In genomic region chr16:30065112-30065942, GRCh38 we compare ENCODE assay signal across 8 cellular contexts. TPM values are rescaled to one million over a fixed set of nuclear protein-coding genes. Genes with fewer than 3 reads are reported as not detected.
DNase-seq lines count a peak whose midpoint lies in the region; ATAC-seq and TF ChIP-seq lines count a peak whose summit lies in the region.

ALDOA (plus strand) TSS chr16:30065760; CDS start chr16:30066898, 1,138 bp downstream.

- DNase-seq in CD14-positive monocyte (ENCODE audit: low spot score): peak; percentile 99
- peak; percentile 85 for DNase-seq in NCI-H82 treated with DMSO at 0.1 percent for 48 hours (lab: John Stamatoyannopoulos, UW; ENCODE audit: unreplicated experiment)
- DNase-seq in activated CD4-positive, alpha-beta memory T cell treated with anti-CD3 and anti-CD28 coated beads for 36 hours: peak; percentile 98
- peak; percentile 94 to 99 (median 98) for DNase-seq in dorsolateral prefrontal cortex
- peak; percentile 96 to 99 for DNase-seq in lower leg skin (ENCODE audit: low spot score in 2 of 2)
- peak; percentile 94 to 97 for DNase-seq in stimulated activated CD4-positive, alpha-beta T cell treated with anti-CD3 and anti-CD28 coated beads, Interleukin-4, amount 100 ng/mL, for 48 hours (ENCODE audit: low read depth in 2 of 2)

- peak in 1 of 2 donors; percentile 95 for TF ChIP-seq POLR2A in lower leg skin (IDR thresholded peaks at IDR 0.05)

- TF ChIP-seq CTCF in CD14-positive monocyte (IDR thresholded peaks at IDR 0.05) (no peak), dorsolateral prefrontal cortex (IDR thresholded peaks at IDR 0.05 in 54 of 56, conservative IDR thresholded peaks at IDR 0.05 in 2 of 56; ENCODE audit: low read depth in 1 of 56, partially characterized antibody in 56 of 56) (peak in 42 of 56 donors; percentile 5 to 56 (median 32)), lower leg skin (IDR thresholded peaks at IDR 0.05) (no peak)

- 0 to 1% methylated on average over 55 to 79 of the region's 97 CpGs for WGBS in lower leg skin, 2 donors

- H3K36me3 Mint-ChIP-seq in CD14-positive monocyte: peaks cover 34 to 39% of the 10 kb centered on the region in 2 donors
- peaks cover 50% of the 10 kb centered on the region for H3K36me3 Mint-ChIP-seq in activated CD4-positive, alpha-beta memory T cell treated with anti-CD3 and anti-CD28 coated beads for 36 hours

- POLR2A ChIA-PET in activated CD4-positive, alpha-beta memory T cell treated with anti-CD3 and anti-CD28 coated beads for 36 hours (lab: Charles Lee): interaction anchor here (0.7 to 5.3 kb wide), 19 partner anchors 10 to 593 kb away, joined by 3 to 48 read pairs (median 4); partner anchors contain the start of genes CORO1A, FBRS, KCTD13 and MAPK3

- H3K4me3 ChIP-seq in dorsolateral prefrontal cortex: peak within 1 kb of the TSS; percentile 67 to 100 (median 96)
- H3K4me3 ChIP-seq in lower leg skin (ENCODE audit: low read depth, poor library complexity, severe bottlenecking): peak within 1 kb of the TSS; percentile 98

- intact Hi-C loops in CD14-positive monocyte (cut with micrococcal nuclease) (loop anchor here (5.0 kb wide), 1 partner anchor 57 kb away; the partner anchor contains the start of gene MAPK3 (in 2 of the 2)), dorsolateral prefrontal cortex (cut with DNase I) (loop anchor here (2.0 to 10.0 kb wide), 6 partner anchors 27 to 633 kb away; partner anchors contain the start of genes MAZ (in 1 of the 2), SRCAP (in 1 of the 2), YPEL3 (in 1 of the 2) and ZNF48 (in 1 of the 2)), lower leg skin (cut with DNase I; ENCODE audit: low total_unique reads) (no loop called here)
- intact Hi-C loops in activated CD4-positive, alpha-beta memory T cell treated with anti-CD3 and anti-CD28 coated beads for 36 hours (cut with micrococcal nuclease): loop anchor here (1.0 to 10.0 kb wide), 6 partner anchors 10 to 589 kb away; partner anchors contain the start of genes FBRS, MAZ, PPP4C and PRR14

- H3K9me3 Mint-ChIP-seq in CD14-positive monocyte: peaks cover 0 to 2% (median 0%) of the 10 kb centered on the region in 7 donors
- H3K9me3 Mint-ChIP-seq in activated CD4-positive, alpha-beta memory T cell treated with anti-CD3 and anti-CD28 coated beads for 36 hours: no peaks in the 10 kb centered on the region

- ATAC-seq in GM19397 (IDR thresholded peaks at IDR 0.05; ENCODE audit: unreplicated experiment): peak; percentile 77
- peak; percentile 76 for ATAC-seq in HG03571 (IDR thresholded peaks at IDR 0.05; ENCODE audit: unreplicated experiment)

- peak within 1 kb of the TSS; percentile 93 to 97 for H3K4me3 Mint-ChIP-seq in CD14-positive monocyte
- peak within 1 kb of the TSS; percentile 97 for H3K4me3 Mint-ChIP-seq in activated CD4-positive, alpha-beta memory T cell treated with anti-CD3 and anti-CD28 coated beads for 36 hours

- H3K27ac Mint-ChIP-seq in CD14-positive monocyte: peak within 1 kb of the TSS; percentile 94 to 97 (median 97)
- H3K27ac Mint-ChIP-seq in activated CD4-positive, alpha-beta memory T cell treated with anti-CD3 and anti-CD28 coated beads for 36 hours: peak within 1 kb of the TSS; percentile 99

- H3K4me1 Mint-ChIP-seq in CD14-positive monocyte: peaks cover 38% of the 10 kb centered on the region
- peaks cover 34% of the 10 kb centered on the region for H3K4me1 Mint-ChIP-seq in activated CD4-positive, alpha-beta memory T cell treated with anti-CD3 and anti-CD28 coated beads for 36 hours (ENCODE audit: low read depth)

- peaks cover 0 to 3% (median 0%) of the 10 kb centered on the region in 3 donors for H3K27me3 Mint-ChIP-seq in CD14-positive monocyte (ENCODE audit: low read depth in 3 of 3)
- H3K27me3 Mint-ChIP-seq in activated CD4-positive, alpha-beta memory T cell treated with anti-CD3 and anti-CD28 coated beads for 36 hours: no peaks in the 10 kb centered on the region

- peak within 1 kb of the TSS; percentile 91 to 100 (median 100) for H3K27ac ChIP-seq in dorsolateral prefrontal cortex

- no peaks in the 10 kb centered on the region for H3K27me3 ChIP-seq in dorsolateral prefrontal cortex

- CTCF ChIA-PET in activated CD4-positive, alpha-beta memory T cell treated with anti-CD3 and anti-CD28 coated beads for 36 hours (lab: Charles Lee): interaction anchor here (0.7 to 4.4 kb wide), 9 partner anchors 10 to 122 kb away, joined by 3 to 43 read pairs (median 5); partner anchors contain the start of genes PPP4C and TBX6

RNA-seq across cellular contexts. Expression of gene ALDOA, which starts in this region (rescaled TPM):
- 1,000 to 10,000 TPM; 1,429 to 1,628 TPM for polyA plus RNA-seq in CD14-positive monocyte
- 1,000 to 10,000 TPM; 1,724 to 1,734 TPM for total RNA-seq in activated CD4-positive, alpha-beta memory T cell treated with anti-CD3 and anti-CD28 coated beads for 36 hours
- 1,000 to 10,000 TPM in 119 of 120 experiments, 100 to 1,000 TPM in 1; 996 to 2,428 (median 1,936) TPM for total RNA-seq in dorsolateral prefrontal cortex
- total RNA-seq in lower leg skin: 100 to 1,000 TPM; 836 to 988 (median 910) TPM

Comparison
In these comparisons a context has a peak if more than half of its experiments do, and no peak if none do; other contexts are left out.
1. Peak in every context shown above with its lines: DNase-seq, ATAC-seq, H3K4me3 ChIP-seq and H3K27ac ChIP-seq.
2. CTCF ChIP-seq: peak in dorsolateral prefrontal cortex (42 of 56); none in CD14-positive monocyte (single experiment) and lower leg skin (0 of 3).